In genomic region chr19:24159707-24160106, GRCh38 we compare ENCODE assay signal across 10 cellular contexts.
DNase-seq lines count a peak whose midpoint lies in the region; ATAC-seq, FAIRE-seq and TF ChIP-seq lines count a peak whose summit lies in the region.
"Had no signal": no experiment of that assay in that cellular context is flagged by ENCODE, and none has a peak within 500 bp of the region (broad histone marks: within the 10 kb centered on the region; RNA-seq: fewer than 3 reads in every experiment).

No MANE protein-coding gene starts in this region.

- BruUV-seq in HCT116 (replicated peaks; lab: Mats Ljungman, UMichigan), result no TSS peak

- H3K9me3 Mint-ChIP-seq in progenitor cell of endocrine pancreas (ENCODE audit: low read depth), result peaks cover 50% of the 10 kb centered on the region

- H3K4me1 ChIP-seq in HCT116 (ENCODE audit: control insufficient read depth in 1 of 2, insufficient read depth in 2 of 2, low read length in 2 of 2) (no peaks in the 10 kb centered on the region), pancreas (no peaks in the 10 kb centered on the region)
- H3K4me1 ChIP-seq: lower lobe of right lung, upper lobe of left lung had no signal

- POLR2A ChIA-PET in HCT116 (lab: Charles Lee), result no interaction called here
- POLR2A ChIA-PET in RWPE1 (lab: Yijun Ruan, JAX; ENCODE audit: low non-redundant PET), result no interaction called here

- H3K4me1 Mint-ChIP-seq in progenitor cell of endocrine pancreas (ENCODE audit: low read depth), result no peaks in the 10 kb centered on the region

- H3K4me2 ChIP-seq in HCT116 (ENCODE audit: low read length), result no peak overlapping the region

- H3K36me3 ChIP-seq in HCT116 (ENCODE audit: control insufficient read depth in 1 of 2, insufficient read depth in 2 of 2, low read length in 2 of 2), result no peaks in the 10 kb centered on the region
- H3K36me3 ChIP-seq in pancreas, result peaks cover 0 to 3% (median 2%) of the 10 kb centered on the region in 3 donors
- H3K36me3 ChIP-seq: lower lobe of right lung had no signal

- no peaks in the 10 kb centered on the region for H4K20me1 ChIP-seq in HCT116 (ENCODE audit: insufficient read depth)

- 0 out of 2 replicates have a peak, but pooled peaks have one; percentile 9 for TF ChIP-seq RAD21 in HCT116 (IDR thresholded peaks at IDR 0.05; ENCODE audit: low read depth)

- RAD21 ChIA-PET in HCT116 (lab: Charles Lee; ENCODE audit: low non-redundant PET in 1 of 2, low total read pairs in 2 of 2, uncharacterized antibody in 2 of 2, unreplicated experiment in 2 of 2), result no interaction called here

- no peaks in the 10 kb centered on the region for H3K9me2 ChIP-seq in HCT116 (ENCODE audit: insufficient read depth)

- no peak for ATAC-seq in HCT116
- no peak for ATAC-seq in HG03095 (IDR thresholded peaks at IDR 0.05; ENCODE audit: unreplicated experiment)
- ATAC-seq in pancreas, result no peak

- CTCF ChIA-PET in HCT116 (lab: Charles Lee) (no interaction called here), RWPE1 (lab: Yijun Ruan, JAX) (interaction anchor here (0.6 kb wide), 1 partner anchor 14 kb away, joined by 4 read pairs; no protein-coding TSS in a partner anchor)

- peaks cover 0 to 24% of the 10 kb centered on the region in 2 experiments; a peak in 2 of 4 replicates for H3K9me3 ChIP-seq in HCT116 (ENCODE audit: control insufficient read depth in 1 of 2, insufficient read depth in 1 of 2, low read depth in 1 of 2, low read length in 2 of 2)
- no peaks in the 10 kb centered on the region for H3K9me3 ChIP-seq in pancreas

- H2AFZ ChIP-seq in HCT116 (ENCODE audit: low read depth, low read length, poor library complexity, severe bottlenecking), result no peak overlapping the region

- no peak for FAIRE-seq in pancreas (lab: Jason Lieb, UNC)

- no peak overlapping the region for H3K4me3 ChIP-seq in AG10803 (ENCODE audit: low read length)
- H3K4me3 ChIP-seq in HCT116 (replicated peaks in 1 of 2; ENCODE audit: low read depth in 1 of 2, low read length in 2 of 2), result no peak overlapping the region
- no peak overlapping the region for H3K4me3 ChIP-seq in pancreas
- H3K4me3 ChIP-seq: lower lobe of right lung, upper lobe of left lung had no signal

- H3K27ac ChIP-seq in HCT116 (ENCODE audit: low read depth, low read length) (no peak overlapping the region), RWPE1 (no peak overlapping the region), pancreas (no peak overlapping the region)
- H3K27ac ChIP-seq: lower lobe of right lung, upper lobe of left lung had no signal

- no peak overlapping the region for H3K27ac Mint-ChIP-seq in progenitor cell of endocrine pancreas

- whole genome bisulfite sequencing in pancreas, 2 donors, result 76 to 92% methylated on average over 2 of the region's 2 CpGs

- no peaks in the 10 kb centered on the region for H3K27me3 Mint-ChIP-seq in progenitor cell of endocrine pancreas

- no peaks in the 10 kb centered on the region for H3K79me2 ChIP-seq in HCT116 (ENCODE audit: insufficient read depth, low read length)

- no peak for TF ChIP-seq POLR2A in HCT116 (IDR thresholded peaks at IDR 0.05; ENCODE audit: borderline replicate concordance, extremely low read depth, insufficient read depth, insufficient read length)

- DNase-seq in AG10803 (ENCODE audit: low read depth) (no peak), HCT116 (ENCODE audit: low read depth, low spot score) (no peak), RWPE1 (ENCODE audit: low spot score) (peak; percentile 6), iPS DF 19.7 (ENCODE audit: low read depth, low spot score) (peak; percentile 5), superior temporal gyrus (ENCODE audit: extremely low spot score) (no peak), progenitor cell of endocrine pancreas (ENCODE audit: low spot score, unreplicated experiment) (no peak), pancreas (no peak)
- DNase-seq: lower lobe of right lung, upper lobe of left lung had no signal

- H3K4me3 Mint-ChIP-seq in progenitor cell of endocrine pancreas (ENCODE audit: low read depth), result no peak overlapping the region

- H3K27me3 ChIP-seq in HCT116 (ENCODE audit: insufficient read depth, low read length) (no peaks in the 10 kb centered on the region), pancreas (no peaks in the 10 kb centered on the region)
- H3K27me3 ChIP-seq: upper lobe of left lung had no signal

- intact Hi-C loops in HCT116 (cut with micrococcal nuclease), result no loop called here
- intact Hi-C loops in pancreas (cut with DNase I), result no loop called here

- no peak overlapping the region for H3K9ac ChIP-seq in HCT116 (ENCODE audit: low read length)

- H3K36me3 Mint-ChIP-seq in progenitor cell of endocrine pancreas (ENCODE audit: insufficient read depth), result peaks cover 53% of the 10 kb centered on the region

- TF ChIP-seq CTCF in AG10803 (conservative IDR thresholded peaks at IDR 0.05; ENCODE audit: low read length) (peak; percentile 29), HCT116 (IDR thresholded peaks at IDR 0.05 in 2 of 3, conservative IDR thresholded peaks at IDR 0.05 in 1 of 3; ENCODE audit: borderline replicate concordance in 1 of 3, insufficient read depth in 1 of 3, low read depth in 2 of 3, low read length in 2 of 3) (peak in 1 of 3 experiments; percentile 18; a peak in 1 of 6 replicates), RWPE1 (conservative IDR thresholded peaks at IDR 0.05; ENCODE audit: low read depth) (no peak), progenitor cell of endocrine pancreas (IDR thresholded peaks at IDR 0.05; ENCODE audit: unreplicated experiment) (no peak), pancreas (IDR thresholded peaks at IDR 0.05) (no peak)

TF ChIP-seq in HCT116, 20 proteins besides CTCF, POLR2A, EP300 and RAD21:
- TF ChIP-seq TCF7L2 (IDR thresholded peaks at IDR 0.05; ENCODE audit: borderline replicate concordance, extremely low read depth, insufficient read depth, insufficient read length), result no peak
- TF ChIP-seq POLR2AphosphoS5 (IDR thresholded peaks at IDR 0.05; ENCODE audit: low read depth, low read length), result no peak
- TF ChIP-seq ZFX (IDR thresholded peaks at IDR 0.05), result no peak
- no peak for TF ChIP-seq CEBPB (IDR thresholded peaks at IDR 0.05; ENCODE audit: low read depth)
- no peak for TF ChIP-seq YY1 (IDR thresholded peaks at IDR 0.05; ENCODE audit: extremely low read depth, insufficient replicate concordance, low read depth, low read length)
- TF ChIP-seq, protein P1, sequence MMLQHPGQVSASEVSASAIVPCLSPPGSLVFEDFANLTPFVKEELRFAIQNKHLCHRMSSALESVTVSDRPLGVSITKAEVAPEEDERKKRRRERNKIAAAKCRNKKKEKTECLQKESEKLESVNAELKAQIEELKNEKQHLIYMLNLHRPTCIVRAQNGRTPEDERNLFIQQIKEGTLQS (IDR thresholded peaks at IDR 0.05), result no peak
- TF ChIP-seq SP1 (IDR thresholded peaks at IDR 0.05; ENCODE audit: low read depth), result no peak
- TF ChIP-seq JUND (IDR thresholded peaks at IDR 0.05), result no peak
- TF ChIP-seq ELF1 (IDR thresholded peaks at IDR 0.05; ENCODE audit: borderline replicate concordance, low read depth), result no peak
- no peak for TF ChIP-seq CBX3 (IDR thresholded peaks at IDR 0.05; ENCODE audit: low read depth)

Comparison
In these comparisons a context has a peak if more than half of its experiments do, and no peak if none do; other contexts are left out.
1. DNase-seq: peak in RWPE1 (single experiment) and iPS DF 19.7 (single experiment); none in AG10803 (single experiment), HCT116 (single experiment), superior temporal gyrus (single experiment), progenitor cell of endocrine pancreas (single experiment) and pancreas (0 of 6).